In genomic region chr3:39290255-39290654, GRCh38 we compare ENCODE assay signal across 21 cellular contexts. TPM values are rescaled to one million over a fixed set of nuclear protein-coding genes. Genes with fewer than 3 reads are reported as not detected.
A peak's percentile ranks its signal among the peaks of the same experiment; 100 is the strongest.
DNase-seq lines count a peak whose midpoint lies in the region; ATAC-seq and TF ChIP-seq lines count a peak whose summit lies in the region.
"Had no signal": no experiment of that assay in that cellular context is flagged by ENCODE, and none has a peak within 500 bp of the region (broad histone marks: within the 10 kb centered on the region; RNA-seq: fewer than 3 reads in every experiment).

No MANE protein-coding gene starts in this region.

- H3K9me3 Mint-ChIP-seq in stimulated activated effector memory CD8-positive, alpha-beta T cell treated with anti-CD3 and anti-CD28 coated beads, Interleukin-12 subunit alpha, Interleukin-12 subunit beta, amount 100 ng/mL, for 72 hours: no peaks in the 10 kb centered on the region
- H3K9me3 Mint-ChIP-seq: activated naive CD4-positive, alpha-beta T cell treated with anti-CD3 and anti-CD28 coated beads for 36 hours; IgD-negative memory B cell had no signal

- H3K4me3 Mint-ChIP-seq in stimulated activated effector memory CD8-positive, alpha-beta T cell treated with anti-CD3 and anti-CD28 coated beads, Interleukin-12 subunit alpha, Interleukin-12 subunit beta, amount 100 ng/mL, for 72 hours: no peak overlapping the region
- H3K4me3 Mint-ChIP-seq: activated naive CD4-positive, alpha-beta T cell treated with anti-CD3 and anti-CD28 coated beads for 36 hours; IgD-negative memory B cell had no signal

- H3K4me1 Mint-ChIP-seq in stimulated activated effector memory CD8-positive, alpha-beta T cell treated with anti-CD3 and anti-CD28 coated beads, Interleukin-12 subunit alpha, Interleukin-12 subunit beta, amount 100 ng/mL, for 72 hours: peaks cover 41% of the 10 kb centered on the region

- intact Hi-C loops in vagina (cut with DNase I): loop anchor here (5.0 kb wide), 1 partner anchor 163 kb away; no protein-coding TSS in a partner anchor

- ATAC-seq in stimulated activated effector memory CD8-positive, alpha-beta T cell treated with anti-CD3 and anti-CD28 coated beads, Interleukin-12 subunit alpha, Interleukin-12 subunit beta, amount 100 ng/mL, for 72 hours: no peak

- no peaks in the 10 kb centered on the region for H3K9me3 ChIP-seq in vagina
- H3K9me3 ChIP-seq: right atrium auricular region had no signal

- H3K4me3 ChIP-seq in fibroblast of the aortic adventitia (ENCODE audit: low read depth, low read length) (no peak overlapping the region), vagina (no peak overlapping the region)
- H3K4me3 ChIP-seq: cardiac muscle cell, right atrium auricular region, SK-N-MC had no signal

- peak overlapping the region; percentile 17 for H3K27ac Mint-ChIP-seq in stimulated activated effector memory CD8-positive, alpha-beta T cell treated with anti-CD3 and anti-CD28 coated beads, Interleukin-12 subunit alpha, Interleukin-12 subunit beta, amount 100 ng/mL, for 72 hours
- H3K27ac Mint-ChIP-seq: activated naive CD4-positive, alpha-beta T cell treated with anti-CD3 and anti-CD28 coated beads for 36 hours had no signal

- TF ChIP-seq CTCF in VCaP (conservative IDR thresholded peaks at IDR 0.05): no peak
- no peak for TF ChIP-seq CTCF in fibroblast of the aortic adventitia (IDR thresholded peaks at IDR 0.05; ENCODE audit: insufficient read depth, low read length)
- TF ChIP-seq CTCF in vagina (IDR thresholded peaks at IDR 0.05): no peak

- H3K27ac ChIP-seq in VCaP (peak overlapping the region; percentile 39), vagina (no peak overlapping the region)
- H3K27ac ChIP-seq: cardiac muscle cell, SK-N-MC had no signal

- H3K4me1 ChIP-seq in vagina: no peaks in the 10 kb centered on the region
- H3K4me1 ChIP-seq: right atrium auricular region had no signal

- no peaks in the 10 kb centered on the region for H3K36me3 ChIP-seq in vagina
- H3K36me3 ChIP-seq: cardiac muscle cell, right atrium auricular region had no signal

- no peaks in the 10 kb centered on the region for H3K36me3 Mint-ChIP-seq in stimulated activated effector memory CD8-positive, alpha-beta T cell treated with anti-CD3 and anti-CD28 coated beads, Interleukin-12 subunit alpha, Interleukin-12 subunit beta, amount 100 ng/mL, for 72 hours
- H3K36me3 Mint-ChIP-seq: IgD-negative memory B cell had no signal

- H3K27me3 ChIP-seq in vagina: no peaks in the 10 kb centered on the region
- H3K27me3 ChIP-seq: cardiac muscle cell, right atrium auricular region had no signal

- no peak for TF ChIP-seq POLR2A in vagina (IDR thresholded peaks at IDR 0.05)

- DNase-seq in NCI-H2029 treated with DMSO at 0.1 percent for 48 hours (lab: John Stamatoyannopoulos, UW) (peak; percentile 37), NCI-H2029 (lab: John Stamatoyannopoulos, UW) (no peak), fibroblast of the aortic adventitia (ENCODE audit: low read depth) (peak; percentile 9), NCI-H2196 (lab: John Stamatoyannopoulos, UW; ENCODE audit: unreplicated experiment) (no peak), vagina (ENCODE audit: extremely low spot score in 2 of 2) (no peak), midbrain (lab: John Stamatoyannopoulos, UW) (no peak)
- DNase-seq in stimulated activated effector memory CD8-positive, alpha-beta T cell treated with anti-CD3 and anti-CD28 coated beads, Interleukin-12 subunit alpha, Interleukin-12 subunit beta, amount 100 ng/mL, for 72 hours (ENCODE audit: low spot score in 2 of 2): no peak
- DNase-seq: activated naive CD4-positive, alpha-beta T cell treated with anti-CD3 and anti-CD28 coated beads for 36 hours; COR-L47; head of caudate nucleus; islet precursor cell; NCI-H1105; NCI-H345 had no signal

RNA-seq across cellular contexts. Expression of gene CX3CR1, which starts 10.4 kb away (rescaled TPM):
- total RNA-seq in fibroblast of the aortic adventitia (ENCODE audit: low replicate concordance) (not detected in 2 replicates), vagina (not detected)
- total RNA-seq: activated naive CD4-positive, alpha-beta T cell treated with anti-CD3 and anti-CD28 coated beads for 36 hours; H1; myocyte had no signal

RNA-seq across cellular contexts. Expression of gene CCR8, which starts 39.3 kb away (rescaled TPM):
- total RNA-seq in fibroblast of the aortic adventitia (ENCODE audit: low replicate concordance) (not detected in 2 replicates), vagina (not detected)
- total RNA-seq: activated naive CD4-positive, alpha-beta T cell treated with anti-CD3 and anti-CD28 coated beads for 36 hours; cardiac muscle cell; H1; myocyte; right atrium auricular region; urinary bladder had no signal

Comparison
In these comparisons a context has a peak if more than half of its experiments do, and no peak if none do; other contexts are left out.
1. DNase-seq: peak in NCI-H2029 treated with DMSO at 0.1 percent for 48 hours (single experiment) and fibroblast of the aortic adventitia (single experiment); none in NCI-H2029 (single experiment), stimulated activated effector memory CD8-positive, alpha-beta T cell treated with anti-CD3 and anti-CD28 coated beads, Interleukin-12 subunit alpha, Interleukin-12 subunit beta, amount 100 ng/mL, for 72 hours (0 of 2), NCI-H2196 (single experiment), vagina (0 of 2) and midbrain (single experiment).